In genomic region chr7:101948650-101949049, GRCh38 we compare ENCODE assay signal across 20 cellular contexts.
DNase-seq lines count a peak whose midpoint lies in the region; ATAC-seq and TF ChIP-seq lines count a peak whose summit lies in the region.
"Had no signal": no experiment of that assay in that cellular context is flagged by ENCODE, and none has a peak within 500 bp of the region (broad histone marks: within the 10 kb centered on the region; RNA-seq: fewer than 3 reads in every experiment).

No MANE protein-coding gene starts in this region.

- H3K4me3 Mint-ChIP-seq in GM23338: no peak overlapping the region
- no peak overlapping the region for H3K4me3 Mint-ChIP-seq in CD4-positive, alpha-beta memory T cell
- H3K4me3 Mint-ChIP-seq: activated naive CD4-positive, alpha-beta T cell treated with anti-CD3 and anti-CD28 coated beads for 36 hours; CD4-positive, alpha-beta T cell; HFFc6; naive thymus-derived CD4-positive, alpha-beta T cell had no signal

- peaks cover 51% of the 10 kb centered on the region for H3K4me1 Mint-ChIP-seq in GM23338
- peaks cover 0 to 10% (median 5%) of the 10 kb centered on the region in 4 donors for H3K4me1 Mint-ChIP-seq in CD4-positive, alpha-beta memory T cell

- no peak overlapping the region for H2AFZ ChIP-seq in GM23338

- POLR2A ChIA-PET in CD4-positive, alpha-beta memory T cell (lab: Charles Lee; ENCODE audit: partially characterized antibody): no interaction called here

- H3K27me3 ChIP-seq in GM23338 (ENCODE audit: insufficient read depth): no peaks in the 10 kb centered on the region
- H3K27me3 ChIP-seq in left ventricle myocardium inferior (ENCODE audit: low read depth): no peaks in the 10 kb centered on the region
- no peaks in the 10 kb centered on the region for H3K27me3 ChIP-seq in skeletal muscle tissue (ENCODE audit: control insufficient read depth in 3 of 3, insufficient read depth in 3 of 3, low read length in 3 of 3)
- no peaks in the 10 kb centered on the region for H3K27me3 ChIP-seq in CD4-positive, alpha-beta memory T cell (ENCODE audit: insufficient read depth, low read length)

- TF ChIP-seq CTCF in GM23338 (conservative IDR thresholded peaks at IDR 0.05; ENCODE audit: low read depth in 2 of 2): no peak
- no peak for TF ChIP-seq CTCF in left ventricle myocardium inferior (IDR thresholded peaks at IDR 0.05; ENCODE audit: borderline replicate concordance)

- peak overlapping the region; percentile 26; the same call in 1 of the 2 replicates for H3K27ac ChIP-seq in GM23338 (ENCODE audit: low read depth)
- H3K27ac ChIP-seq in angular gyrus (ENCODE audit: low read depth, low read length): peak overlapping the region; percentile 16
- peak overlapping the region; percentile 84 for H3K27ac ChIP-seq in left ventricle myocardium inferior (replicated peaks)
- peak overlapping the region; percentile 83 for H3K27ac ChIP-seq in skeletal muscle tissue (ENCODE audit: low read depth, low read length)
- H3K27ac ChIP-seq in CD4-positive, alpha-beta memory T cell (ENCODE audit: low read depth, low read length): no peak overlapping the region
- H3K27ac ChIP-seq: KMS-11 had no signal

- CTCF ChIA-PET in CD4-positive, alpha-beta memory T cell (lab: Charles Lee; ENCODE audit: partially characterized antibody): no interaction called here

- H3K9me3 Mint-ChIP-seq in GM23338: no peaks in the 10 kb centered on the region
- no peaks in the 10 kb centered on the region for H3K9me3 Mint-ChIP-seq in CD4-positive, alpha-beta memory T cell
- H3K9me3 Mint-ChIP-seq: activated naive CD4-positive, alpha-beta T cell treated with anti-CD3 and anti-CD28 coated beads for 36 hours; CD4-positive, alpha-beta T cell; HFFc6; naive thymus-derived CD4-positive, alpha-beta T cell had no signal

- H3K79me2 ChIP-seq in GM23338 (replicated peaks; ENCODE audit: insufficient read depth): peaks cover 94% of the 10 kb centered on the region

- peak overlapping the region in 2 of 3 donors; percentile 51 to 62 for H3K9ac ChIP-seq in skeletal muscle tissue (ENCODE audit: low read depth in 1 of 3, low read length in 3 of 3)
- H3K9ac ChIP-seq: KMS-11 had no signal

- no peaks in the 10 kb centered on the region for H3K9me2 ChIP-seq in GM23338 (ENCODE audit: insufficient read depth)

- H3K4me3 ChIP-seq in GM23338: no peak overlapping the region
- H3K4me3 ChIP-seq in left ventricle myocardium inferior: no peak overlapping the region
- H3K4me3 ChIP-seq in skeletal muscle tissue (ENCODE audit: low read length in 3 of 3): no peak overlapping the region
- H3K4me3 ChIP-seq in CD4-positive, alpha-beta memory T cell (ENCODE audit: low read length in 2 of 2): no peak overlapping the region

- ATAC-seq in GM23338 (no peak), left lobe of liver (no peak)
- ATAC-seq: naive thymus-derived CD4-positive, alpha-beta T cell; sciatic nerve had no signal

- no peaks in the 10 kb centered on the region for H3F3A ChIP-seq in GM23338 (replicated peaks; ENCODE audit: low read depth)

- peaks cover 2% of the 10 kb centered on the region for H4K20me1 ChIP-seq in GM23338 (replicated peaks; ENCODE audit: insufficient read depth)

- H3K4me1 ChIP-seq in GM23338 (ENCODE audit: insufficient read depth) (peaks cover 41% of the 10 kb centered on the region), left ventricle myocardium inferior (peaks cover 88% of the 10 kb centered on the region), skeletal muscle tissue (ENCODE audit: control insufficient read depth in 3 of 3, insufficient read depth in 3 of 3, low read length in 3 of 3) (peaks cover 52 to 62% (median 59%) of the 10 kb centered on the region in 3 donors)
- no peaks in the 10 kb centered on the region for H3K4me1 ChIP-seq in CD4-positive, alpha-beta memory T cell (ENCODE audit: insufficient read depth, low read length)

- DNase-seq in GM23338 (ENCODE audit: low spot score) (no peak), left ventricle myocardium inferior (no peak), left lobe of liver (ENCODE audit: low spot score) (no peak), SIG-M5 (lab: John Stamatoyannopoulos, UW) (no peak), putamen (ENCODE audit: low spot score) (no peak)
- DNase-seq in CD4-positive, alpha-beta memory T cell: no peak
- DNase-seq: activated naive CD4-positive, alpha-beta T cell treated with anti-CD3 and anti-CD28 coated beads for 36 hours; activated T-cell treated with anti-CD3 and anti-CD28 coated beads, Interleukin-2, amount 50 U/mL, for 48 hours; amniotic stem cell; CD4-positive, alpha-beta T cell; DMS79; erythroblast; HFFc6; kidney; naive thymus-derived CD4-positive, alpha-beta T cell; NCI-H526 had no signal

- H3K9me3 ChIP-seq in left ventricle myocardium inferior (replicated peaks): no peaks in the 10 kb centered on the region
- no peaks in the 10 kb centered on the region for H3K9me3 ChIP-seq in skeletal muscle tissue (ENCODE audit: control insufficient read depth in 3 of 3, low read length in 3 of 3)
- no peaks in the 10 kb centered on the region for H3K9me3 ChIP-seq in CD4-positive, alpha-beta memory T cell (ENCODE audit: control insufficient read depth in 1 of 2, low read length in 2 of 2)

- intact Hi-C loops in left ventricle myocardium inferior (cut with micrococcal nuclease): no loop called here
- intact Hi-C loops in CD4-positive, alpha-beta memory T cell (cut with micrococcal nuclease): no loop called here

- H3K36me3 ChIP-seq in GM23338 (ENCODE audit: insufficient read depth) (no peaks in the 10 kb centered on the region), left ventricle myocardium inferior (no peaks in the 10 kb centered on the region), skeletal muscle tissue (ENCODE audit: control insufficient read depth in 3 of 3, insufficient read depth in 3 of 3, low read length in 3 of 3) (no peaks in the 10 kb centered on the region)
- H3K36me3 ChIP-seq in CD4-positive, alpha-beta memory T cell (ENCODE audit: insufficient read depth, low read length): no peaks in the 10 kb centered on the region

- peak overlapping the region; percentile 72 for H3K27ac Mint-ChIP-seq in GM23338
- no peak overlapping the region for H3K27ac Mint-ChIP-seq in CD4-positive, alpha-beta memory T cell
- H3K27ac Mint-ChIP-seq: activated naive CD4-positive, alpha-beta T cell treated with anti-CD3 and anti-CD28 coated beads for 36 hours; CD4-positive, alpha-beta T cell; HFFc6; naive thymus-derived CD4-positive, alpha-beta T cell had no signal

- no peak overlapping the region for H3K4me2 ChIP-seq in GM23338
- H3K4me2 ChIP-seq: KMS-11 had no signal

- peaks cover 11% of the 10 kb centered on the region; the same call in 2 of the 3 replicates for H3K36me3 Mint-ChIP-seq in GM23338 (ENCODE audit: low read depth)
- H3K36me3 Mint-ChIP-seq in CD4-positive, alpha-beta memory T cell: peaks cover 0 to 4% of the 10 kb centered on the region in 2 donors

- H3K27me3 Mint-ChIP-seq in GM23338 (ENCODE audit: insufficient read depth, low read depth, poor library complexity): peaks cover 5% of the 10 kb centered on the region
- no peaks in the 10 kb centered on the region for H3K27me3 Mint-ChIP-seq in CD4-positive, alpha-beta memory T cell
- H3K27me3 Mint-ChIP-seq: CD4-positive, alpha-beta T cell; naive thymus-derived CD4-positive, alpha-beta T cell had no signal

TF ChIP-seq in GM23338, 12 proteins besides CTCF, POLR2A, EP300 and RAD21:
- TF ChIP-seq ZNF331 (CRISPR knock-in tag; IDR thresholded peaks at IDR 0.05; ENCODE audit: low read depth) (no peak), JUNB (IDR thresholded peaks at IDR 0.05; ENCODE audit: unreplicated experiment) (no peak), EZH2phosphoT487 (IDR thresholded peaks at IDR 0.05; ENCODE audit: unreplicated experiment) (no peak), STAT1 (IDR thresholded peaks at IDR 0.05; ENCODE audit: unreplicated experiment) (no peak), ZNF114 (CRISPR knock-in tag; IDR thresholded peaks at IDR 0.05) (no peak), CREB1 (CRISPR knock-in tag; IDR thresholded peaks at IDR 0.05; ENCODE audit: low read depth) (no peak), POLR2AphosphoS5 (IDR thresholded peaks at IDR 0.05; ENCODE audit: low read depth) (no peak), NANOG (IDR thresholded peaks at IDR 0.05; ENCODE audit: borderline replicate concordance) (no peak)
